Comparison of ENCODE assay signal across 8 cellular contexts in genomic region chr17:34961093-34961911, GRCh38. TPM values are rescaled to one million over a fixed set of nuclear protein-coding genes. Genes with fewer than 3 reads are reported as not detected.
A peak's percentile ranks its signal among the peaks of the same experiment; 100 is the strongest.
DNase-seq lines count a peak whose midpoint lies in the region; ATAC-seq and TF ChIP-seq lines count a peak whose summit lies in the region.

A gene with protein sequence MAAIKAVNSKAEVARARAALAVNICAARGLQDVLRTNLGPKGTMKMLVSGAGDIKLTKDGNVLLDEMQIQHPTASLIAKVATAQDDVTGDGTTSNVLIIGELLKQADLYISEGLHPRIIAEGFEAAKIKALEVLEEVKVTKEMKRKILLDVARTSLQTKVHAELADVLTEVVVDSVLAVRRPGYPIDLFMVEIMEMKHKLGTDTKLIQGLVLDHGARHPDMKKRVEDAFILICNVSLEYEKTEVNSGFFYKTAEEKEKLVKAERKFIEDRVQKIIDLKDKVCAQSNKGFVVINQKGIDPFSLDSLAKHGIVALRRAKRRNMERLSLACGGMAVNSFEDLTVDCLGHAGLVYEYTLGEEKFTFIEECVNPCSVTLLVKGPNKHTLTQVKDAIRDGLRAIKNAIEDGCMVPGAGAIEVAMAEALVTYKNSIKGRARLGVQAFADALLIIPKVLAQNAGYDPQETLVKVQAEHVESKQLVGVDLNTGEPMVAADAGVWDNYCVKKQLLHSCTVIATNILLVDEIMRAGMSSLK (minus strand): TSS chr17:34961460. CDS start chr17:34961393, 67 bp downstream.
A gene with protein sequence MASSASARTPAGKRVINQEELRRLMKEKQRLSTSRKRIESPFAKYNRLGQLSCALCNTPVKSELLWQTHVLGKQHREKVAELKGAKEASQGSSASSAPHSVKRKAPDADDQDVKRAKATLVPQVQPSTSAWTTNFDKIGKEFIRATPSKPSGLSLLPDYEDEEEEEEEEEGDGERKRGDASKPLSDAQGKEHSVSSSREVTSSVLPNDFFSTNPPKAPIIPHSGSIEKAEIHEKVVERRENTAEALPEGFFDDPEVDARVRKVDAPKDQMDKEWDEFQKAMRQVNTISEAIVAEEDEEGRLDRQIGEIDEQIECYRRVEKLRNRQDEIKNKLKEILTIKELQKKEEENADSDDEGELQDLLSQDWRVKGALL (plus strand): TSS chr17:34961540. CDS start chr17:34961567, 27 bp downstream.

- DNase-seq in DMS53 (lab: John Stamatoyannopoulos, UW): peak; percentile 93
- DNase-seq in KBM-7: peak; percentile 92
- peak; percentile 79 to 86 for DNase-seq in PC-9
- peak; percentile 91 for DNase-seq in activated T-cell treated with anti-CD3 and anti-CD28 coated beads, Interleukin-2, amount 50 U/mL, for 48 hours
- DNase-seq in esophagus muscularis mucosa (ENCODE audit: extremely low spot score): peak; percentile 98
- DNase-seq in stimulated activated CD8-positive, alpha-beta memory T cell treated with anti-CD3 and anti-CD28 coated beads, Interleukin-7, amount 100 ng/mL, for 1 hour (ENCODE audit: low read depth in 2 of 2): peak; percentile 74 to 75

- H3K27ac ChIP-seq in PC-9 (peak within 1 kb of the TSS; percentile 70), esophagus muscularis mucosa (replicated peaks in 1 of 4) (peak within 1 kb of the TSS; percentile 92 to 96 (median 94)), muscle layer of colon (ENCODE audit: low read depth, low read length) (peak within 1 kb of the TSS; percentile 99)

- H3K4me3 ChIP-seq in PC-9: peak within 1 kb of the TSS; percentile 97
- H3K4me3 ChIP-seq in esophagus muscularis mucosa: peak within 1 kb of the TSS; percentile 78 to 95 (median 86)
- H3K4me3 ChIP-seq in muscle layer of colon (ENCODE audit: low read depth in 1 of 2, low read length in 2 of 2): peak within 1 kb of the TSS; percentile 84 to 100

- H3K27me3 ChIP-seq in PC-9 (ENCODE audit: insufficient read depth, low read depth) (no peaks in the 10 kb centered on the region), esophagus muscularis mucosa (no peaks in the 10 kb centered on the region), muscle layer of colon (ENCODE audit: control insufficient read depth in 1 of 2, insufficient read depth in 2 of 2, low read length in 2 of 2) (no peaks in the 10 kb centered on the region)

- peaks cover 18% of the 10 kb centered on the region for H3K79me2 ChIP-seq in PC-9 (ENCODE audit: low read depth)

- H4K20me1 ChIP-seq in PC-9 (ENCODE audit: insufficient read depth): no peaks in the 10 kb centered on the region

- CTCF ChIA-PET in PC-9 (lab: Charles Lee): no interaction called here

- no TSS peak for BruUV-seq in PC-9 (replicated peaks; lab: Mats Ljungman, UMichigan)

- intact Hi-C loops in PC-9 (cut with micrococcal nuclease; ENCODE audit: unreplicated experiment) (loop anchor here (1.0 kb wide), 1 partner anchor 20 kb away; no protein-coding TSS in a partner anchor), esophagus muscularis mucosa (cut with DNase I) (loop anchor here (2.0 kb wide), 1 partner anchor 127 kb away; no protein-coding TSS in a partner anchor)

- peaks cover 12% of the 10 kb centered on the region for H3K4me1 ChIP-seq in PC-9 (replicated peaks; ENCODE audit: insufficient read depth)
- peaks cover 22 to 32% (median 28%) of the 10 kb centered on the region in 4 donors for H3K4me1 ChIP-seq in esophagus muscularis mucosa
- H3K4me1 ChIP-seq in muscle layer of colon (ENCODE audit: insufficient read depth, low read length): peaks cover 20% of the 10 kb centered on the region

- no peak for TF ChIP-seq POLR2A in esophagus muscularis mucosa (IDR thresholded peaks at IDR 0.05; ENCODE audit: low read depth)

- peak within 1 kb of the TSS; percentile 88 for H3K9ac ChIP-seq in muscle layer of colon (ENCODE audit: low read length)

- no peak for TF ChIP-seq CTCF in PC-9 (conservative IDR thresholded peaks at IDR 0.05)
- TF ChIP-seq CTCF in esophagus muscularis mucosa (IDR thresholded peaks at IDR 0.05): peak in 1 of 3 experiments; percentile 13

- POLR2A ChIA-PET in PC-9 (lab: Charles Lee; ENCODE audit: unreplicated experiment): interaction anchor here (0.6 kb wide), 1 partner anchor 12 kb away, joined by 6 read pairs; no protein-coding TSS in a partner anchor

- in situ Hi-C loops in KBM-7 (cut with MboI; ENCODE audit: low pct_unique_long_range_greater_than_20kb, low sequenced_read_pairs): no loop called here

- 0 out of 2 replicates have a peak, but pooled peaks cover 13% of the 10 kb centered on the region for H3K36me3 ChIP-seq in PC-9 (ENCODE audit: low read depth)
- peaks cover 11 to 33% (median 23%) of the 10 kb centered on the region in 4 donors for H3K36me3 ChIP-seq in esophagus muscularis mucosa
- H3K36me3 ChIP-seq in muscle layer of colon (ENCODE audit: insufficient read depth, low read length): peaks cover 19% of the 10 kb centered on the region

- ATAC-seq in GM21717 (IDR thresholded peaks at IDR 0.05; ENCODE audit: unreplicated experiment): peak; percentile 86

- H3K4me2 ChIP-seq in PC-9: peak within 1 kb of the TSS; percentile 93

- under 1% methylated on average over 46 of the region's 65 CpGs for WGBS in esophagus muscularis mucosa

- peaks cover 6% of the 10 kb centered on the region; the same call in 1 of the 2 replicates for H3K9me2 ChIP-seq in PC-9 (ENCODE audit: insufficient read depth)

- no peaks in the 10 kb centered on the region for H3F3A ChIP-seq in PC-9 (ENCODE audit: insufficient read depth, low read depth)

- H2AFZ ChIP-seq in PC-9: peak within 1 kb of the TSS; percentile 98

- no peak for TF ChIP-seq EP300 in esophagus muscularis mucosa (IDR thresholded peaks at IDR 0.05)

- H3K9me3 ChIP-seq in PC-9 (ENCODE audit: insufficient read depth, low read depth) (no peaks in the 10 kb centered on the region), esophagus muscularis mucosa (no peaks in the 10 kb centered on the region), muscle layer of colon (ENCODE audit: low read length) (no peaks in the 10 kb centered on the region)

RNA-seq across cellular contexts. Expression of the first gene that starts in this region (rescaled TPM):
- total RNA-seq in PC-9 (2021): 3.7 and 8.5 TPM in 2 replicates
- 1 to 10 TPM; 2.6 to 5.8 (median 4.5) TPM for total RNA-seq in esophagus muscularis mucosa

RNA-seq across cellular contexts. Expression of the second gene that starts in this region (rescaled TPM):
- total RNA-seq in PC-9 (2021) (13.6 and 13.9 TPM in 2 replicates), esophagus muscularis mucosa (10 to 100 TPM; 10.8 to 16.6 (median 12.6) TPM)

Comparison
In these comparisons a context has a peak if more than half of its experiments do, and no peak if none do; other contexts are left out.
1. Peak in every context shown above with its lines: DNase-seq, ATAC-seq, H3K4me3 ChIP-seq and H3K27ac ChIP-seq.